In genomic region chr6:52417675-52418111, GRCh38 we compare ENCODE assay signal across 10 cellular contexts. TPM values are rescaled to one million over a fixed set of nuclear protein-coding genes. Genes with fewer than 3 reads are reported as not detected.
A peak's percentile ranks its signal among the peaks of the same experiment; 100 is the strongest.
DNase-seq lines count a peak whose midpoint lies in the region; ATAC-seq and TF ChIP-seq lines count a peak whose summit lies in the region.
"Had no signal": no experiment of that assay in that cellular context is flagged by ENCODE, and none has a peak within 500 bp of the region (broad histone marks: within the 10 kb centered on the region; RNA-seq: fewer than 3 reads in every experiment).

No MANE protein-coding gene starts in this region.

- ATAC-seq in HG02870 (IDR thresholded peaks at IDR 0.05; ENCODE audit: unreplicated experiment) (no peak), GM19395 (IDR thresholded peaks at IDR 0.05; ENCODE audit: unreplicated experiment) (no peak), aorta (ENCODE audit: low FRiP score) (no peak)

- H3K27ac ChIP-seq in aorta (ENCODE audit: low read depth in 1 of 2, low read length in 2 of 2), result peak overlapping the region in 1 of 2 donors; percentile 59

- H3K36me3 Mint-ChIP-seq in Caco-2 (ENCODE audit: insufficient read depth, unreplicated experiment), result no peaks in the 10 kb centered on the region
- H3K36me3 Mint-ChIP-seq: activated naive CD8-positive, alpha-beta T cell had no signal

- H3K9me3 Mint-ChIP-seq in Caco-2 (ENCODE audit: unreplicated experiment), result no peaks in the 10 kb centered on the region

- H3K9ac ChIP-seq in mucosa of stomach (ENCODE audit: low read length), result peak overlapping the region; percentile 46

- H3K4me1 ChIP-seq in Caco-2 (peaks cover 21% of the 10 kb centered on the region), mucosa of stomach (ENCODE audit: control insufficient read depth, insufficient read depth, low read length) (peaks cover 30% of the 10 kb centered on the region), aorta (ENCODE audit: control insufficient read depth in 1 of 2, insufficient read depth in 2 of 2, low read length in 2 of 2) (peaks cover 0 to 5% of the 10 kb centered on the region in 2 donors)

- no peak overlapping the region for H3K4me3 ChIP-seq in Caco-2 (ENCODE audit: low read depth, low read length)
- no peak overlapping the region for H3K4me3 ChIP-seq in mucosa of stomach (ENCODE audit: low read length)
- H3K4me3 ChIP-seq in aorta (ENCODE audit: low read length in 2 of 2), result no peak overlapping the region

- no peak overlapping the region for H3K4me3 Mint-ChIP-seq in Caco-2 (ENCODE audit: unreplicated experiment)
- H3K4me3 Mint-ChIP-seq: activated naive CD8-positive, alpha-beta T cell had no signal

- DNase-seq in Caco-2, result no peak
- peak; percentile 11 for DNase-seq in NCI-H2227 (lab: John Stamatoyannopoulos, UW; ENCODE audit: unreplicated experiment)
- DNase-seq in dedifferentiated amniotic fluid mesenchymal stem cell (ENCODE audit: extremely low spot score), result peak; percentile 86
- no peak for DNase-seq in head of caudate nucleus
- no peak for DNase-seq in aorta
- DNase-seq: stimulated activated CD4-positive, alpha-beta T cell treated with anti-CD3 and anti-CD28 coated beads, Interleukin-2, amount 100 ng/mL, for 24 hours had no signal

- 45 to 52% methylated on average over 5 of the region's 5 CpGs for WGBS in aorta, 2 donors

- peak overlapping the region; percentile 1 for H3K27ac Mint-ChIP-seq in Caco-2 (ENCODE audit: unreplicated experiment)
- H3K27ac Mint-ChIP-seq: activated naive CD8-positive, alpha-beta T cell had no signal

- POLR2A ChIA-PET in Caco-2 (lab: Charles Lee), result no interaction called here

- no peaks in the 10 kb centered on the region for H3K27me3 Mint-ChIP-seq in Caco-2 (ENCODE audit: insufficient read depth, unreplicated experiment)
- H3K27me3 Mint-ChIP-seq: activated naive CD8-positive, alpha-beta T cell had no signal

- H3K27me3 ChIP-seq in Caco-2 (replicated peaks; ENCODE audit: control insufficient read depth, insufficient read depth, low read length) (no peaks in the 10 kb centered on the region), mucosa of stomach (ENCODE audit: control insufficient read depth, insufficient read depth, low read length) (no peaks in the 10 kb centered on the region), aorta (ENCODE audit: control insufficient read depth in 1 of 2, insufficient read depth in 2 of 2, low read length in 1 of 2) (no peaks in the 10 kb centered on the region)

- H3K9me3 ChIP-seq in Caco-2, result no peaks in the 10 kb centered on the region
- no peaks in the 10 kb centered on the region for H3K9me3 ChIP-seq in mucosa of stomach (ENCODE audit: control insufficient read depth, low read length)
- no peaks in the 10 kb centered on the region for H3K9me3 ChIP-seq in aorta (ENCODE audit: control insufficient read depth, low read length)

- no peaks in the 10 kb centered on the region for H3K36me3 ChIP-seq in Caco-2 (ENCODE audit: control insufficient read depth, insufficient read depth, low read length)
- no peaks in the 10 kb centered on the region for H3K36me3 ChIP-seq in mucosa of stomach (ENCODE audit: control insufficient read depth, insufficient read depth, low read length)
- no peaks in the 10 kb centered on the region for H3K36me3 ChIP-seq in aorta (ENCODE audit: control insufficient read depth in 1 of 2, insufficient read depth in 2 of 2, low read length in 1 of 2)

- CTCF ChIA-PET in Caco-2 (lab: Charles Lee), result interaction anchor here (0.6 to 5.7 kb wide), 3 partner anchors 18 to 180 kb away, joined by 3 to 34 read pairs (median 4); no protein-coding TSS in a partner anchor

- TF ChIP-seq CTCF in Caco-2 (IDR thresholded peaks at IDR 0.05; ENCODE audit: insufficient read depth in 1 of 2, low read depth in 1 of 2, low read length in 1 of 2, severe bottlenecking in 1 of 2, unreplicated experiment in 1 of 2), result no peak

- H3K4me1 Mint-ChIP-seq in Caco-2 (ENCODE audit: low read depth, unreplicated experiment), result peaks cover 18% of the 10 kb centered on the region

- no TSS peak for BruUV-seq in Caco-2 (replicated peaks; lab: Mats Ljungman, UMichigan)

- intact Hi-C loops in Caco-2 (cut with micrococcal nuclease; ENCODE audit: unreplicated experiment), result loop anchor here (2.0 kb wide), 1 partner anchor 77 kb away; no protein-coding TSS in a partner anchor
- intact Hi-C loops in head of caudate nucleus (cut with DNase I), result no loop called here
- intact Hi-C loops in aorta (cut with DNase I), result loop anchor here (2.0 to 5.0 kb wide), 3 partner anchors 179 to 245 kb away; no protein-coding TSS in a partner anchor

RNA-seq across cellular contexts. Expression of gene EFHC1, which starts 2.4 kb away (rescaled TPM):
- total RNA-seq in Caco-2 (2022) (12.2 and 14.6 TPM in 2 replicates), aorta (10 to 100 TPM; 13.2 to 29.0 TPM)
- polyA plus RNA-seq in aorta, result 10 to 100 TPM in 1 of 2 donors, 1 to 10 TPM in 1; 3.0 to 51.5 TPM

RNA-seq across cellular contexts. Expression of gene PAQR8, which starts 55.7 kb away (rescaled TPM):
- total RNA-seq in Caco-2 (2022) (8.7 and 10.0 TPM in 2 replicates), aorta (1 to 10 TPM; 2.5 to 6.5 TPM)
- 1 to 10 TPM; 1.7 to 4.8 TPM for polyA plus RNA-seq in aorta

Comparison
In these comparisons a context has a peak if more than half of its experiments do, and no peak if none do; other contexts are left out.
1. DNase-seq: peak in NCI-H2227 (single experiment) and dedifferentiated amniotic fluid mesenchymal stem cell (single experiment); none in Caco-2 (0 of 2), head of caudate nucleus (0 of 42) and aorta (0 of 2).